Comparison of ENCODE assay signal across 14 cellular contexts in the genomic region with DNA sequence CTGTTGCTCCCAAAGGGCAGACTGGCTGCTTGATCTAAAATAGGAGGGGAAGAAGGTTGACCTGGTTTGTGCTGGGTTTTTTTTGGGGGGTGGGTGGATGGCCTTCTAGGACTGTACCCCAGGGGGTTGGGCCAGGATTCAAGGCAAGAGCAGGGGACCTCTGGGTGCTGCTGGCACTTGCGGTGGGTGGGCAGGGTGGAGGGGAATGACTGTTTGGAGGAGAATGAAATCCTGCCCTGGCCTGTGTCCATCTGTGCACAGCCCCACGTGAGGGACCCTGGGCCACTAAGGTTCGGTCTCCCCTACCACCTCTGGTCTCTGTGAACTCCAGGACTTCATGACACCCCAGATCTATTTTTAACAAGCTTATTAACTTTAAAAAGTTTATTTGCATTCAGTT.
DNase-seq lines count a peak whose midpoint lies in the region; ATAC-seq and TF ChIP-seq lines count a peak whose summit lies in the region.
"Had no signal": no experiment of that assay in that cellular context is flagged by ENCODE, and none has a peak within 500 bp of the region (broad histone marks: within the 10 kb centered on the region; RNA-seq: fewer than 3 reads in every experiment).

No MANE protein-coding gene starts in this region.

- TF ChIP-seq POLR2A in heart left ventricle (IDR thresholded peaks at IDR 0.05) (no peak), Peyer's patch (IDR thresholded peaks at IDR 0.05) (no peak), vagina (IDR thresholded peaks at IDR 0.05) (no peak)

- DNase-seq in right atrium auricular region (ENCODE audit: low spot score) (peak; percentile 26), heart left ventricle (no peak), Peyer's patch (peak in 2 of 3 donors; percentile 3 to 38), left lobe of liver (ENCODE audit: low spot score) (peak; percentile 21), vagina (ENCODE audit: extremely low spot score in 2 of 2) (peak; percentile 49 to 74), globus pallidus (ENCODE audit: low spot score) (no peak), DMS53 treated with DMSO at 0.1 percent for 48 hours (lab: John Stamatoyannopoulos, UW; ENCODE audit: unreplicated experiment) (no peak)
- no peak for DNase-seq in activated CD4-positive, alpha-beta T cell treated with anti-CD3 and anti-CD28 coated beads for 48 hours
- DNase-seq: CD4-positive, CD25-positive, alpha-beta regulatory T cell; DMS79; HCEC 1CT; NCI-H187; NCI-H526; SIG-M5 had no signal

- WGBS in heart left ventricle, 4 donors = 80 to 90% (median 89%) methylated on average over 3 of the region's 3 CpGs

- no peak overlapping the region for H3K4me3 ChIP-seq in right atrium auricular region
- H3K4me3 ChIP-seq in heart left ventricle = no peak overlapping the region
- H3K4me3 ChIP-seq in Peyer's patch = no peak overlapping the region
- no peak overlapping the region for H3K4me3 ChIP-seq in vagina

- H3K27me3 ChIP-seq in right atrium auricular region (no peaks in the 10 kb centered on the region), heart left ventricle (peaks cover 0 to 22% (median 0%) of the 10 kb centered on the region in 9 donors), Peyer's patch (no peaks in the 10 kb centered on the region), vagina (no peaks in the 10 kb centered on the region)

- H3K9me3 ChIP-seq in right atrium auricular region (no peaks in the 10 kb centered on the region), heart left ventricle (no peaks in the 10 kb centered on the region), Peyer's patch (no peaks in the 10 kb centered on the region), vagina (no peaks in the 10 kb centered on the region)

- intact Hi-C loops in heart left ventricle (cut with DNase I) = no loop called here
- intact Hi-C loops in vagina (cut with DNase I) = no loop called here

- ATAC-seq in heart left ventricle (no peak), left lobe of liver (no peak)

- H3K36me3 ChIP-seq in right atrium auricular region (no peaks in the 10 kb centered on the region), heart left ventricle (no peaks in the 10 kb centered on the region), Peyer's patch (no peaks in the 10 kb centered on the region), vagina (no peaks in the 10 kb centered on the region)

- H3K4me1 ChIP-seq in right atrium auricular region = no peaks in the 10 kb centered on the region
- no peaks in the 10 kb centered on the region for H3K4me1 ChIP-seq in heart left ventricle
- H3K4me1 ChIP-seq in Peyer's patch = no peaks in the 10 kb centered on the region
- no peaks in the 10 kb centered on the region for H3K4me1 ChIP-seq in vagina

- TF ChIP-seq CTCF in right atrium auricular region (IDR thresholded peaks at IDR 0.05) (no peak), heart left ventricle (IDR thresholded peaks at IDR 0.05) (no peak), Peyer's patch (IDR thresholded peaks at IDR 0.05) (no peak), vagina (IDR thresholded peaks at IDR 0.05) (no peak)

- H3K27ac ChIP-seq in right atrium auricular region = no peak overlapping the region
- H3K27ac ChIP-seq in heart left ventricle = no peak overlapping the region
- no peak overlapping the region for H3K27ac ChIP-seq in Peyer's patch
- no peak overlapping the region for H3K27ac ChIP-seq in vagina

Comparison
In these comparisons a context has a peak if more than half of its experiments do, and no peak if none do; other contexts are left out.
1. DNase-seq: peak in right atrium auricular region (single experiment), Peyer's patch (2 of 3), left lobe of liver (single experiment) and vagina (2 of 2); none in heart left ventricle (0 of 5), globus pallidus (single experiment), activated CD4-positive, alpha-beta T cell treated with anti-CD3 and anti-CD28 coated beads for 48 hours (single experiment) and DMS53 treated with DMSO at 0.1 percent for 48 hours (single experiment).